In genomic region chr3:186708983-186709679, GRCh38 we compare ENCODE assay signal across 27 cellular contexts. TPM values are rescaled to one million over a fixed set of nuclear protein-coding genes. Genes with fewer than 3 reads are reported as not detected.
DNase-seq lines count a peak whose midpoint lies in the region; ATAC-seq and TF ChIP-seq lines count a peak whose summit lies in the region.
"Had no signal": no experiment of that assay in that cellular context is flagged by ENCODE, and none has a peak within 500 bp of the region (broad histone marks: within the 10 kb centered on the region; RNA-seq: fewer than 3 reads in every experiment).

No MANE protein-coding gene starts in this region.

- H3K4me3 Mint-ChIP-seq in mesothelial cell of epicardium = no peak overlapping the region
- no peak overlapping the region for H3K4me3 Mint-ChIP-seq in osteocyte (ENCODE audit: unreplicated experiment)
- H3K4me3 Mint-ChIP-seq: CD4-positive, alpha-beta T cell had no signal

- H3K9me3 ChIP-seq in cardiac muscle cell (ENCODE audit: low read depth) = no peaks in the 10 kb centered on the region
- no peaks in the 10 kb centered on the region for H3K9me3 ChIP-seq in right atrium auricular region
- H3K9me3 ChIP-seq in heart right ventricle = no peaks in the 10 kb centered on the region
- H3K9me3 ChIP-seq: BLaER1 had no signal

- H3K27ac Mint-ChIP-seq in mesothelial cell of epicardium (peak overlapping the region; percentile 13), osteocyte (ENCODE audit: unreplicated experiment) (no peak overlapping the region)
- H3K27ac Mint-ChIP-seq: CD4-positive, alpha-beta T cell had no signal

- ATAC-seq in heart right ventricle (peak in 7 of 8 donors; percentile 38 to 72 (median 65)), HG02973 (IDR thresholded peaks at IDR 0.05; ENCODE audit: unreplicated experiment) (no peak)
- ATAC-seq: HCT116 had no signal

- DNase-seq in cardiac muscle cell (ENCODE audit: low read depth in 1 of 2, low spot score in 1 of 2) = peak in 1 of 2 donors; percentile 58
- DNase-seq in right atrium auricular region (ENCODE audit: low spot score) = no peak
- no peak for DNase-seq in heart right ventricle
- no peak for DNase-seq in mesothelial cell of epicardium (ENCODE audit: low spot score in 2 of 2, unreplicated experiment in 2 of 2)
- no peak for DNase-seq in osteocyte (ENCODE audit: extremely low spot score, unreplicated experiment)
- DNase-seq in posterior cingulate gyrus = no peak
- DNase-seq: CD4-positive, alpha-beta T cell; Karpas-422; MV-4-11; NCI-H1105; NCI-H146; NCI-H1930; NCI-H2107; NCI-H446; NCI-H524 treated with DMSO at 0.1 percent for 48 hours; NCI-H774; PC-9; SHP77 had no signal

- no peaks in the 10 kb centered on the region for H3K9me3 Mint-ChIP-seq in mesothelial cell of epicardium
- no peaks in the 10 kb centered on the region for H3K9me3 Mint-ChIP-seq in osteocyte (ENCODE audit: unreplicated experiment)
- H3K9me3 Mint-ChIP-seq: CD4-positive, alpha-beta T cell had no signal

- intact Hi-C loops in heart right ventricle (cut with DNase I) (no loop called here), posterior cingulate gyrus (cut with DNase I) (no loop called here)

- peaks cover 4% of the 10 kb centered on the region for H3K4me1 Mint-ChIP-seq in mesothelial cell of epicardium
- H3K4me1 Mint-ChIP-seq in osteocyte (ENCODE audit: unreplicated experiment) = no peaks in the 10 kb centered on the region

- H3K36me3 ChIP-seq in cardiac muscle cell = no peaks in the 10 kb centered on the region
- no peaks in the 10 kb centered on the region for H3K36me3 ChIP-seq in right atrium auricular region
- no peaks in the 10 kb centered on the region for H3K36me3 ChIP-seq in heart right ventricle
- H3K36me3 ChIP-seq: BLaER1 had no signal

- H3K4me1 ChIP-seq in cardiac muscle cell (ENCODE audit: low read depth) = peaks cover 4% of the 10 kb centered on the region
- H3K4me1 ChIP-seq in right atrium auricular region = peaks cover 0 to 3% of the 10 kb centered on the region in 2 donors
- H3K4me1 ChIP-seq in heart right ventricle = peaks cover 0 to 12% (median 0%) of the 10 kb centered on the region in 9 donors

- peak overlapping the region; percentile 31 for H3K27ac ChIP-seq in cardiac muscle cell
- H3K27ac ChIP-seq in right atrium auricular region = peak overlapping the region in 1 of 2 donors; percentile 23
- no peak overlapping the region for H3K27ac ChIP-seq in heart right ventricle
- H3K27ac ChIP-seq: BLaER1, PC-9 had no signal

- H3K27me3 Mint-ChIP-seq in mesothelial cell of epicardium (ENCODE audit: low read depth) = peaks cover 21% of the 10 kb centered on the region
- peaks cover 47% of the 10 kb centered on the region for H3K27me3 Mint-ChIP-seq in osteocyte (ENCODE audit: unreplicated experiment)

- TF ChIP-seq CTCF in cardiac muscle cell (IDR thresholded peaks at IDR 0.05; ENCODE audit: low read depth, low read length) (no peak), right atrium auricular region (IDR thresholded peaks at IDR 0.05) (no peak), heart right ventricle (IDR thresholded peaks at IDR 0.05) (no peak), mesothelial cell of epicardium (IDR thresholded peaks at IDR 0.05; ENCODE audit: unreplicated experiment) (no peak), osteocyte (IDR thresholded peaks at IDR 0.05) (no peak)

- no peaks in the 10 kb centered on the region for H3K36me3 Mint-ChIP-seq in mesothelial cell of epicardium
- H3K36me3 Mint-ChIP-seq in osteocyte (ENCODE audit: unreplicated experiment) = no peaks in the 10 kb centered on the region

- no peak overlapping the region for H3K4me3 ChIP-seq in cardiac muscle cell
- no peak overlapping the region for H3K4me3 ChIP-seq in right atrium auricular region
- no peak overlapping the region for H3K4me3 ChIP-seq in heart right ventricle
- H3K4me3 ChIP-seq: BLaER1, PC-9 had no signal

- H3K27me3 ChIP-seq in cardiac muscle cell (no peaks in the 10 kb centered on the region), right atrium auricular region (no peaks in the 10 kb centered on the region), heart right ventricle (peaks cover 0 to 6% (median 0%) of the 10 kb centered on the region in 7 donors)
- H3K27me3 ChIP-seq: BLaER1 had no signal

- WGBS in heart right ventricle, 2 donors = 38 to 45% methylated on average over 6 of the region's 6 CpGs

RNA-seq across cellular contexts. Expression of gene KNG1, which starts 8.0 kb away (rescaled TPM):
- total RNA-seq in cardiac muscle cell = not detected in 2 replicates
- not detected in 2 replicates for polyA plus RNA-seq in cardiac muscle cell
- under 1 TPM in 1 of 2 donors, not detected in 1; 0.59 TPM for total RNA-seq in right atrium auricular region
- under 1 TPM in 9 of 10 donors, not detected in 1; 0.15 to 0.92 (median 0.42) TPM for total RNA-seq in heart right ventricle
- under 1 TPM in 1 of 2 donors, not detected in 1; 0.07 TPM for polyA plus RNA-seq in heart right ventricle
- total RNA-seq in mesothelial cell of epicardium = not detected in 3 replicates
- total RNA-seq in osteocyte = not detected in 2 replicates
- total RNA-seq: CD4-positive, alpha-beta T cell; H4; HT-29; M059J; PC-9; RPMI7951; SK-MEL-5 had no signal
- polyA plus RNA-seq: AG04450 had no signal

RNA-seq across cellular contexts. Expression of gene HRG, which starts 43.3 kb away (rescaled TPM):
- total RNA-seq in cardiac muscle cell (not detected in 2 replicates), right atrium auricular region (not detected), heart right ventricle (under 1 TPM in 1 of 10 donors, not detected in 9; 0.20 TPM), mesothelial cell of epicardium (not detected in 3 replicates), osteocyte (not detected in 2 replicates)
- polyA plus RNA-seq in cardiac muscle cell (not detected in 2 replicates), heart right ventricle (not detected)
- total RNA-seq: CD4-positive, alpha-beta T cell; H4; HT-29; M059J; RPMI7951; SK-MEL-5 had no signal
- polyA plus RNA-seq: AG04450 had no signal
